Comparison of ENCODE assay signal across 8 cellular contexts in the genomic region with DNA sequence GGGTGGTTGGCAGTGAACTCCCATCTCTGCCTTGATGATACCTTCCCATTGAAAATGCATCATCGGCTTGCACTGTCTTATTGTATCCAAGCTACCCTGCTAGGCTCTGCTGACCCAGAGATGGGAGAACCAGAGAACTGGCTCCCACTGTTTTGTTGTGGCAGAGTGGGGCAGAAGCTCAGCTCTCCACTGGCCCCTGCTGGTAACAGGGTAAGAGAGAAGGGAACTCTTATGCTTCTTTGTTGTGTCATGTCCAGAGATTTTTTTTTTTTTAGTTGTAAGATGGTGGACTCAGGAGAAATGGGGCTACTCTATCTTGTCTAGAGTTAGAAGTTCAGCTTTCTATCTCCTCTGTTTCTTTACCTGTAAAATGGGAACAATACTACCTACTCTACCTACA.
DNase-seq lines count a peak whose midpoint lies in the region; ATAC-seq, FAIRE-seq and TF ChIP-seq lines count a peak whose summit lies in the region.

No MANE protein-coding gene starts in this region.

- POLR2A ChIA-PET in activated naive CD8-positive, alpha-beta T cell treated with anti-CD3 and anti-CD28 coated beads, Interleukin-2, amount 10 ng/mL, durations not matched to agents 7 days and 5 days (lab: Charles Lee) = no interaction called here

- peak; percentile 7 to 53 for TF ChIP-seq RAD21 in liver (IDR thresholded peaks at IDR 0.05)

- no peaks in the 10 kb centered on the region for H3K9me3 Mint-ChIP-seq in activated naive CD8-positive, alpha-beta T cell treated with anti-CD3 and anti-CD28 coated beads, Interleukin-2, amount 10 ng/mL, durations not matched to agents 7 days and 5 days

- WGBS in liver = 91% methylated on average over 1 of the region's 1 CpG

- H3K27ac ChIP-seq in liver (ENCODE audit: low read depth in 1 of 2, low read length in 2 of 2) = no peak overlapping the region

- no peaks in the 10 kb centered on the region for H3K36me3 ChIP-seq in liver (ENCODE audit: control insufficient read depth in 4 of 4, insufficient read depth in 3 of 4, low read depth in 1 of 4, low read length in 3 of 4)

- ATAC-seq in activated naive CD8-positive, alpha-beta T cell treated with anti-CD3 and anti-CD28 coated beads, Interleukin-2, amount 10 ng/mL, durations not matched to agents 7 days and 5 days (ENCODE audit: low read depth) = no peak
- ATAC-seq in HG03108 (IDR thresholded peaks at IDR 0.05; ENCODE audit: unreplicated experiment) = no peak
- ATAC-seq in HG02970 (IDR thresholded peaks at IDR 0.05; ENCODE audit: low FRiP score, unreplicated experiment) = no peak

- H3K4me3 Mint-ChIP-seq in activated naive CD8-positive, alpha-beta T cell treated with anti-CD3 and anti-CD28 coated beads, Interleukin-2, amount 10 ng/mL, durations not matched to agents 7 days and 5 days = no peak overlapping the region

- TF ChIP-seq CTCF in D721Med (IDR thresholded peaks at IDR 0.05; ENCODE audit: insufficient read depth, missing control alignments) (peak; percentile 55), liver (IDR thresholded peaks at IDR 0.05; ENCODE audit: low read depth, low read length, missing input control) (peak; percentile 2)

- H3K4me1 Mint-ChIP-seq in activated naive CD8-positive, alpha-beta T cell treated with anti-CD3 and anti-CD28 coated beads, Interleukin-2, amount 10 ng/mL, durations not matched to agents 7 days and 5 days = no peaks in the 10 kb centered on the region

- H3K9ac ChIP-seq in liver (ENCODE audit: low read depth in 1 of 2, low read length in 2 of 2) = no peak overlapping the region

- H3K27ac Mint-ChIP-seq in activated naive CD8-positive, alpha-beta T cell treated with anti-CD3 and anti-CD28 coated beads, Interleukin-2, amount 10 ng/mL, durations not matched to agents 7 days and 5 days = no peak overlapping the region

- H3K4me3 ChIP-seq in liver (ENCODE audit: low read depth in 1 of 3, low read length in 3 of 3) = no peak overlapping the region

- no peak for FAIRE-seq in D721Med (lab: Jason Lieb, UNC)
- no peak for FAIRE-seq in HTR-8/SVneo (lab: Jason Lieb, UNC)

- DNase-seq in D721Med (ENCODE audit: insufficient read length, low spot score) (no peak), HTR-8/SVneo (ENCODE audit: insufficient read length, low spot score) (peak; percentile 76), AG08396 (ENCODE audit: low spot score) (no peak), globus pallidus (ENCODE audit: low spot score) (no peak)
- peak; percentile 40 for DNase-seq in activated naive CD8-positive, alpha-beta T cell treated with anti-CD3 and anti-CD28 coated beads, Interleukin-2, amount 10 ng/mL, durations not matched to agents 7 days and 5 days

- H3K27me3 Mint-ChIP-seq in activated naive CD8-positive, alpha-beta T cell treated with anti-CD3 and anti-CD28 coated beads, Interleukin-2, amount 10 ng/mL, durations not matched to agents 7 days and 5 days = peaks cover 6% of the 10 kb centered on the region

- no peaks in the 10 kb centered on the region for H3K36me3 Mint-ChIP-seq in activated naive CD8-positive, alpha-beta T cell treated with anti-CD3 and anti-CD28 coated beads, Interleukin-2, amount 10 ng/mL, durations not matched to agents 7 days and 5 days

- H3K27me3 ChIP-seq in liver (ENCODE audit: control insufficient read depth in 4 of 4, insufficient read depth in 4 of 4, low read length in 3 of 4) = no peaks in the 10 kb centered on the region

- H3K9me3 ChIP-seq in liver (ENCODE audit: control insufficient read depth in 4 of 4, low read length in 3 of 4) = peaks cover 0 to 5% (median 0%) of the 10 kb centered on the region in 4 donors

- H3K4me1 ChIP-seq in liver (ENCODE audit: control insufficient read depth in 4 of 4, insufficient read depth in 4 of 4, low read length in 3 of 4) = no peaks in the 10 kb centered on the region

TF ChIP-seq in liver, 16 proteins besides CTCF, POLR2A, EP300 and RAD21:
- TF ChIP-seq HNF4A (conservative IDR thresholded peaks at IDR 0.05) (no peak), FOXA1 (IDR thresholded peaks at IDR 0.05) (no peak), SP1 (IDR thresholded peaks at IDR 0.05) (no peak), JUND (IDR thresholded peaks at IDR 0.05) (no peak), YY1 (IDR thresholded peaks at IDR 0.05) (no peak), TAF1 (conservative IDR thresholded peaks at IDR 0.05) (no peak)
TF ChIP-seq in liver: peak in this region for 0.

Comparison
In these comparisons a context has a peak if more than half of its experiments do, and no peak if none do; other contexts are left out.
1. DNase-seq: peak in HTR-8/SVneo (single experiment) and activated naive CD8-positive, alpha-beta T cell treated with anti-CD3 and anti-CD28 coated beads, Interleukin-2, amount 10 ng/mL, durations not matched to agents 7 days and 5 days (single experiment); none in D721Med (single experiment), AG08396 (single experiment) and globus pallidus (single experiment).